ENCODE assay signal across 11 cellular contexts in the genomic region with DNA sequence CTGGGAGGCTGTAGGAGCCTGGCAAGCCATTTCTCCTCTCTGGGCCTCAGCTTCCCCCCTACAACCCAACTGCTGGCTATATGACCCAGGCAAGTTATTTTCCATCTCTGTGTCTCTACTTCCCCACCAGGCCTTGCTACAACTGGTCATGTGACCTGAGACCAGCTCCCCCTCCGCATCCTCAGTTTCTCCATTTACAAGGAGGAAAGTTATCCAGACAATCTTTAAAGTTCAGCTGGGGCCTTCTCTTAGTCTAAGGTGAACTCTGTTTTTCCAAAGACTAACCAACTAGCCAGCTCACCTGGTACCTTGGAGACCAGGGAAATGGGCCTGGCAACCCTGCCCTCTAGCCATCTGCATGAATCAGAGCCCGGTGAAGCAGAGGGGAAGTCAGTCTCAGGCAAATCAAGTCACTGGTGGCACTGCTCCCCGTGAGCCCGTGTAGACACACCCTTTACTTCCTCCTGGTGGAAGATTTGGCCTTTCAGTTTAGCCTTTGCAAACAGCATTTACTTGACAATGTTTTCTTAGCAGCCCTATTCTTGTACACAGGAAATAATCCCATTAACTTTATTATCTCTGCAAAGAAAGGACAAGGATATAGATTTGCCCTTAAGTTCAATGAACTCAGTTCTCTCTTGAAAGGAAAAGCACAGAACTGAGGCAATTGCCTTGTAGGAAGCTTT.
A peak's percentile ranks its signal among the peaks of the same experiment; 100 is the strongest.
DNase-seq lines count a peak whose midpoint lies in the region; ATAC-seq and TF ChIP-seq lines count a peak whose summit lies in the region.
"Had no signal": no experiment of that assay in that cellular context is flagged by ENCODE, and none has a peak within 500 bp of the region (broad histone marks: within the 10 kb centered on the region; RNA-seq: fewer than 3 reads in every experiment).

No MANE protein-coding gene starts in this region.

- peak overlapping the region; percentile 78 for H2AK5ac ChIP-seq in neuronal stem cell (ENCODE audit: low read depth, low read length)

- peak overlapping the region; percentile 33 for H2BK12ac ChIP-seq in neuronal stem cell (ENCODE audit: low read length)

- H4K8ac ChIP-seq in neuronal stem cell (ENCODE audit: low read depth, low read length), result no peak overlapping the region

- peaks cover 16% of the 10 kb centered on the region for H3K27me3 Mint-ChIP-seq in GM23338 (ENCODE audit: insufficient read depth, low read depth, poor library complexity)
- H3K27me3 Mint-ChIP-seq in MCF 10A (ENCODE audit: insufficient read depth, unreplicated experiment), result no peaks in the 10 kb centered on the region

- H3K23ac ChIP-seq in neuronal stem cell (ENCODE audit: low read depth, low read length, poor library complexity), result no peak overlapping the region

- ATAC-seq in GM23338, result no peak

- H3K4me1 ChIP-seq in GM23338 (ENCODE audit: insufficient read depth) (peaks cover 7% of the 10 kb centered on the region; the same call in 1 of the 2 replicates), neuronal stem cell (ENCODE audit: control insufficient read depth in 2 of 2, insufficient read depth in 1 of 2, low read depth in 1 of 2, low read length in 2 of 2) (peaks cover 12 to 13% of the 10 kb centered on the region in 2 donors)

- no peaks in the 10 kb centered on the region for H3K36me3 Mint-ChIP-seq in GM23338 (ENCODE audit: low read depth)
- H3K36me3 Mint-ChIP-seq in MCF 10A (ENCODE audit: insufficient read depth, unreplicated experiment), result no peaks in the 10 kb centered on the region

- CTCF ChIA-PET in MCF 10A (lab: Yijun Ruan, JAX), result interaction anchor here (0.5 to 4.2 kb wide), 4 partner anchors 12 to 357 kb away, joined by 3 to 18 read pairs (median 4); no protein-coding TSS in a partner anchor

- H4K20me1 ChIP-seq in GM23338 (replicated peaks; ENCODE audit: insufficient read depth), result no peaks in the 10 kb centered on the region

- no peak overlapping the region for H3K14ac ChIP-seq in neuronal stem cell (ENCODE audit: low read length)

- DNase-seq in GM23338 (ENCODE audit: low spot score) (no peak), NB4 (ENCODE audit: low read depth) (peak; percentile 72), MCF 10A (ENCODE audit: unreplicated experiment) (peak; percentile 39), neuronal stem cell (ENCODE audit: low spot score) (no peak), middle frontal gyrus (ENCODE audit: extremely low spot score, low spot score) (no peak), NCI-H1417 (lab: John Stamatoyannopoulos, UW) (no peak), NCI-H1417 treated with DMSO at 0.1 percent for 48 hours (lab: John Stamatoyannopoulos, UW) (no peak), glomerular visceral epithelial cell (ENCODE audit: extremely low spot score) (no peak)
- DNase-seq: activated CD4-positive, alpha-beta T cell treated with anti-CD3 and anti-CD28 coated beads for 4 hours; amniotic stem cell had no signal

- no peaks in the 10 kb centered on the region for H3K79me2 ChIP-seq in GM23338 (replicated peaks; ENCODE audit: insufficient read depth)

- no peak overlapping the region for H3K4ac ChIP-seq in neuronal stem cell (ENCODE audit: low read length)

- H2AFZ ChIP-seq in GM23338, result no peak overlapping the region
- H2AFZ ChIP-seq in neuronal stem cell (ENCODE audit: low read length), result no peak overlapping the region

- TF ChIP-seq POLR2A in NB4 (IDR thresholded peaks at IDR 0.05; ENCODE audit: extremely low read depth, insufficient read length), result no peak

- no CpG with 5 or more reads among the region's 4 CpGs for WGBS in neuronal stem cell (ENCODE audit: extremely low coverage in 2 of 2, insufficient read length in 2 of 2, insufficient replicate concordance in 1 of 2), 2 donors

- H3K4me1 Mint-ChIP-seq in GM23338 (peaks cover 23% of the 10 kb centered on the region), MCF 10A (ENCODE audit: insufficient read depth, unreplicated experiment) (peaks cover 31% of the 10 kb centered on the region)

- H3K27me3 ChIP-seq in GM23338 (ENCODE audit: insufficient read depth) (no peaks in the 10 kb centered on the region), neuronal stem cell (ENCODE audit: control insufficient read depth in 3 of 3, insufficient read depth in 3 of 3, low read depth in 1 of 3, low read length in 3 of 3) (no peaks in the 10 kb centered on the region)

- H3K27ac Mint-ChIP-seq in GM23338 (peak overlapping the region; percentile 99), MCF 10A (ENCODE audit: low read depth, unreplicated experiment) (peak overlapping the region; percentile 92)

- peak overlapping the region; percentile 26 for H2BK120ac ChIP-seq in neuronal stem cell (ENCODE audit: low read depth, low read length)

- H3K4me3 ChIP-seq in GM23338 (no peak overlapping the region), NB4 (ENCODE audit: low read depth, low read length) (no peak overlapping the region), neuronal stem cell (ENCODE audit: low read length in 2 of 2) (no peak overlapping the region)
- H3K4me3 ChIP-seq: lung had no signal

- BruUV-seq in MCF 10A (replicated peaks; lab: Mats Ljungman, UMichigan), result no TSS peak

- H3K9me2 ChIP-seq in GM23338 (ENCODE audit: insufficient read depth), result no peaks in the 10 kb centered on the region

- peak overlapping the region; percentile 32 for H2BK5ac ChIP-seq in neuronal stem cell (ENCODE audit: low read length)

- intact Hi-C loops in MCF 10A (cut with micrococcal nuclease), result loop anchor here (2.0 kb wide), 4 partner anchors 17 to 155 kb away; no protein-coding TSS in a partner anchor

- H4K91ac ChIP-seq in neuronal stem cell (ENCODE audit: low read depth, low read length, poor library complexity), result no peak overlapping the region

- H3K79me1 ChIP-seq in neuronal stem cell (ENCODE audit: low read depth, low read length), result peaks cover 2% of the 10 kb centered on the region

- H2BK15ac ChIP-seq in neuronal stem cell (ENCODE audit: low read length), result peak overlapping the region; percentile 16

- TF ChIP-seq CTCF in GM23338 (conservative IDR thresholded peaks at IDR 0.05; ENCODE audit: low read depth in 2 of 2), result no peak
- TF ChIP-seq CTCF in NB4 (IDR thresholded peaks at IDR 0.05; ENCODE audit: low read depth, low read length), result no peak
- TF ChIP-seq CTCF in MCF 10A (IDR thresholded peaks at IDR 0.05; ENCODE audit: unreplicated experiment), result no peak

- H3K9ac ChIP-seq in neuronal stem cell (ENCODE audit: low read depth, low read length, poor library complexity), result no peak overlapping the region

- no peaks in the 10 kb centered on the region for H3K9me3 ChIP-seq in neuronal stem cell (replicated peaks in 1 of 2; ENCODE audit: control insufficient read depth in 2 of 2, insufficient read depth in 1 of 2, low read depth in 1 of 2, low read length in 2 of 2)

- peak overlapping the region; percentile 58 for H3K18ac ChIP-seq in neuronal stem cell (ENCODE audit: low read length)

- H3K4me3 Mint-ChIP-seq in GM23338 (no peak overlapping the region; the same call in 2 of the 3 replicates), MCF 10A (ENCODE audit: unreplicated experiment) (no peak overlapping the region)

- no peaks in the 10 kb centered on the region for H3F3A ChIP-seq in GM23338 (replicated peaks; ENCODE audit: low read depth)

- H3K4me2 ChIP-seq in GM23338 (no peak overlapping the region), neuronal stem cell (ENCODE audit: insufficient read depth, low read length, poor library complexity, severe bottlenecking) (no peak overlapping the region)

- no peaks in the 10 kb centered on the region for H3K9me3 Mint-ChIP-seq in GM23338
- H3K9me3 Mint-ChIP-seq in MCF 10A (ENCODE audit: unreplicated experiment), result no peaks in the 10 kb centered on the region

- H3K27ac ChIP-seq in GM23338 (ENCODE audit: low read depth) (no peak overlapping the region), neuronal stem cell (replicated peaks; ENCODE audit: low read length) (peak overlapping the region; percentile 82)

- H3K36me3 ChIP-seq in GM23338 (ENCODE audit: insufficient read depth) (no peaks in the 10 kb centered on the region), neuronal stem cell (replicated peaks in 1 of 2; ENCODE audit: control insufficient read depth in 2 of 2, insufficient read depth in 2 of 2, low read length in 2 of 2) (no peaks in the 10 kb centered on the region)

- POLR2A ChIA-PET in MCF 10A (lab: Yijun Ruan, JAX), result interaction anchor here (0.6 to 0.9 kb wide), 3 partner anchors 9 to 558 kb away, joined by 3 read pairs; a partner anchor contains a TSS

Comparison
In these comparisons a context has a peak if more than half of its experiments do, and no peak if none do; other contexts are left out.
1. DNase-seq: peak in NB4 (single experiment) and MCF 10A (single experiment); none in GM23338 (single experiment), neuronal stem cell (single experiment), middle frontal gyrus (single experiment), NCI-H1417 (0 of 3), NCI-H1417 treated with DMSO at 0.1 percent for 48 hours (single experiment) and glomerular visceral epithelial cell (single experiment).